ENCODE assay signal across 8 cellular contexts in the genomic region with DNA sequence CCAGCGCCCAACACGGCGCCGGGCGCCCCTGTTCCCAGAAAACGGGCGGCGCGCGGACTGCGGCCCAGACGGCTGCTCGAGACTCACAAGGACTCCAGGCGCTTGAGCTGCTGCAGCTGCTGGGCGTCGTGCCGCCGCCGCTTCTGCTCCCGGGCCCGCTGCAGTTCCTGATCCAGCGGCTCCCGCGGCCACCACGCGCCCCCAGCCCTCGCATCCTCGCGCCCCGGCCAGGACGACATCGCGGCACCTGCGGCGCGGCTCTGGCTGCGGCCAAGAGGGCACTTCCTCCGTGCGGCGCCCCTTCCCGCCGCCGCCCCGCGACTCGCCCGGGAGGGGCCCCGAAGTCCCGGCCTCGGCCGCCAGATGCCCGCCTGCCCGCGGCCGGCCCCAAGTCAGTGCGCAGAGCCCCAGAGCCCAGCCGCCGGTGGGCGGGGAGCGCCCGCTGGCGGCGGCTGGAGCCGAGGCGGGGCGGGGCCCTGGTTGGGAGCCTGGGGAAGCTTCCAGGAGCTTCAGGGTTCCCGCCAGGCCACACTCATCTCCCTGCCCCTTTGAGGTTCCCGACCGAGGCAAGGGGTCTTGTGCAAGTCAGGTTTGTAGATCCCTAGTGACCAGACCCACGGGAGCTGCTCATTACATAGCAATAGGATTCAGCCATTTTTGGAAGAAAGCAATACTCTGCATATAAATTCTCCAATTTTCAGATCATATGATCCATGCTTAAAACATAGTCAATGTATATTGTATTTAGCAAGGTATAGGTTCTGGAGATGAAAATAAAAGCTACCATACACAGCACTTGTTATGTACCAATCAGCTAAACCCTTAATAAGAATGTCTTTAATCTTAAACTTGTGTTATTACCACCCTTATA. TPM values are rescaled to one million over a fixed set of nuclear protein-coding genes. Genes with fewer than 3 reads are reported as not detected.
DNase-seq lines count a peak whose midpoint lies in the region; ATAC-seq and TF ChIP-seq lines count a peak whose summit lies in the region.

No MANE protein-coding gene starts in this region.

- ATAC-seq in GM19025 (IDR thresholded peaks at IDR 0.05; ENCODE audit: low read depth, unreplicated experiment), result peak; percentile 90
- peak; percentile 85 for ATAC-seq in HG03280 (IDR thresholded peaks at IDR 0.05; ENCODE audit: unreplicated experiment)
- peak; percentile 97 to 98 for ATAC-seq in lower lobe of right lung

- peaks cover 28% of the 10 kb centered on the region for H3K27me3 ChIP-seq in BLaER1
- H3K27me3 ChIP-seq in lower lobe of right lung (ENCODE audit: low read depth), result no peaks in the 10 kb centered on the region

- H3K4me2 ChIP-seq in BLaER1, result peak overlapping the region; percentile 96

- H3K9ac ChIP-seq in BLaER1, result peak overlapping the region; percentile 82

- peak; percentile 74 for DNase-seq in NCI-H526 treated with DMSO at 0.1 percent for 48 hours (lab: John Stamatoyannopoulos, UW)
- peak; percentile 69 to 77 for DNase-seq in activated CD4-positive, alpha-beta T cell treated with anti-CD3 and anti-CD28 coated beads, Interleukin-2, amount 50 U/mL, for 48 hours
- peak; percentile 87 for DNase-seq in ecto neural progenitor cell (ENCODE audit: low spot score)
- DNase-seq in lower lobe of right lung, result peak; percentile 88
- DNase-seq in stimulated activated CD4-positive, alpha-beta T cell treated with anti-CD3 and anti-CD28 coated beads, TNF-alpha, amount 100 ng/mL, for 1 hour (ENCODE audit: low read depth in 3 of 3, low spot score in 1 of 3), result peak in 2 of 3 donors; percentile 47 to 59

- TF ChIP-seq CTCF in lower lobe of right lung (IDR thresholded peaks at IDR 0.05), result peak; percentile 63

- H3K36me3 ChIP-seq in BLaER1, result no peaks in the 10 kb centered on the region
- H3K36me3 ChIP-seq in lower lobe of right lung, result no peaks in the 10 kb centered on the region

- intact Hi-C loops in lower lobe of right lung (cut with DNase I), result no loop called here

- no peaks in the 10 kb centered on the region for H4K20me1 ChIP-seq in BLaER1

- H3K4me1 ChIP-seq in BLaER1, result peaks cover 12% of the 10 kb centered on the region; the same call in 1 of the 2 replicates
- H3K4me1 ChIP-seq in lower lobe of right lung, result peaks cover 22% of the 10 kb centered on the region

- H3K27ac ChIP-seq in BLaER1 (peak overlapping the region; percentile 73), lower lobe of right lung (peak overlapping the region; percentile 97)

- H3K9me3 ChIP-seq in BLaER1, result peaks cover 30% of the 10 kb centered on the region
- no peaks in the 10 kb centered on the region for H3K9me3 ChIP-seq in lower lobe of right lung

- H3K4me3 ChIP-seq in BLaER1 (peak overlapping the region; percentile 76), lower lobe of right lung (peak overlapping the region; percentile 91)

RNA-seq across cellular contexts. Expression of a gene that starts 14.2 kb away (rescaled TPM):
- total RNA-seq in lower lobe of right lung, result 104 TPM

RNA-seq across cellular contexts. Expression of a gene that starts 51.5 kb away (rescaled TPM):
- 35.1 TPM for total RNA-seq in lower lobe of right lung

Comparison
In these comparisons a context has a peak if more than half of its experiments do, and no peak if none do; other contexts are left out.
1. Peak in every context shown above with its lines: DNase-seq, ATAC-seq, H3K4me3 ChIP-seq and H3K27ac ChIP-seq.